Comparison of ENCODE assay signal across 2 cellular contexts in genomic region chr1:234887026-234887910, GRCh38.
TF ChIP-seq lines count a peak whose summit lies in the region.

No MANE protein-coding gene starts in this region.

TF ChIP-seq in HEK293, 187 proteins besides CTCF, POLR2A, EP300 and RAD21 (continued from another document):
- TF ChIP-seq ZNF692 (tag by site-specific recombination; IDR thresholded peaks at IDR 0.05) (0 out of 2 replicates have a peak, but pooled peaks have one; percentile 27), TRIM28 (IDR thresholded peaks at IDR 0.05; ENCODE audit: borderline replicate concordance, low read length) (no peak), GLIS2 (tag by site-specific recombination; IDR thresholded peaks at IDR 0.05) (no peak), ZNF558 (tag by site-specific recombination; IDR thresholded peaks at IDR 0.05) (no peak), ZNF548 (tag by site-specific recombination; IDR thresholded peaks at IDR 0.05) (no peak), OVOL3 (tag by site-specific recombination; IDR thresholded peaks at IDR 0.05) (no peak), ZFHX2 (tag by site-specific recombination; conservative IDR thresholded peaks at IDR 0.05) (peak; percentile 69), ZNF623 (tag by site-specific recombination; IDR thresholded peaks at IDR 0.05) (no peak), EGR2 (tag by site-specific recombination; IDR thresholded peaks at IDR 0.05; ENCODE audit: low read depth) (peak; percentile 22; the same call in 1 of the 2 replicates), ZNF529 (tag by site-specific recombination; IDR thresholded peaks at IDR 0.05; ENCODE audit: insufficient replicate concordance) (no peak), ZNF585B (tag by site-specific recombination; IDR thresholded peaks at IDR 0.05) (no peak), ZNF280C (tag by site-specific recombination; IDR thresholded peaks at IDR 0.05) (no peak), ZFP3 (tag by site-specific recombination; IDR thresholded peaks at IDR 0.05; ENCODE audit: low read depth) (no peak), ZNF600 (tag by site-specific recombination; IDR thresholded peaks at IDR 0.05) (0 out of 2 replicates have a peak, but pooled peaks have one; percentile 68), ZNF561 (tag by site-specific recombination; IDR thresholded peaks at IDR 0.05; ENCODE audit: borderline replicate concordance) (no peak), MYNN (tag by site-specific recombination; IDR thresholded peaks at IDR 0.05; ENCODE audit: borderline replicate concordance) (no peak), OSR2 (tag by site-specific recombination; IDR thresholded peaks at IDR 0.05) (no peak), KLF16 (tag by site-specific recombination; IDR thresholded peaks at IDR 0.05) (no peak), ZNF362 (tag by site-specific recombination; IDR thresholded peaks at IDR 0.05) (no peak)

TF ChIP-seq in SK-N-SH, 30 proteins besides CTCF, POLR2A, EP300 and RAD21 (continued from another document):
- TF ChIP-seq JUND (IDR thresholded peaks at IDR 0.05) (no peak), TAF1 (IDR thresholded peaks at IDR 0.05; ENCODE audit: borderline replicate concordance, low read depth, low read length) (no peak)
